ENCODE assay signal across 8 cellular contexts in genomic region chr6:30060634-30060981, GRCh38. TPM values are rescaled to one million over a fixed set of nuclear protein-coding genes. Genes with fewer than 3 reads are reported as not detected.
A peak's percentile ranks its signal among the peaks of the same experiment; 100 is the strongest.
DNase-seq lines count a peak whose midpoint lies in the region; ATAC-seq, FAIRE-seq and TF ChIP-seq lines count a peak whose summit lies in the region.

No MANE protein-coding gene starts in this region.

- peaks cover 4% of the 10 kb centered on the region for H3K4me1 Mint-ChIP-seq in endodermal cell

- peak overlapping the region; percentile 82 for H3K4me3 Mint-ChIP-seq in endodermal cell

- peak; percentile 34 for DNase-seq in NCI-H146 (lab: John Stamatoyannopoulos, UW)
- no peak for DNase-seq in NCI-H146 treated with DMSO at 0.1 percent for 48 hours (lab: John Stamatoyannopoulos, UW; ENCODE audit: unreplicated experiment)
- DNase-seq in SK-N-DZ (ENCODE audit: low spot score) = peak; percentile 22
- no peak for DNase-seq in endodermal cell
- DNase-seq in mucosa of descending colon = peak in 2 of 3 donors; percentile 54 to 58
- DNase-seq in urothelium cell line (ENCODE audit: low spot score) = peak; percentile 18
- no peak for DNase-seq in KBM-7

- no peak for TF ChIP-seq CTCF in endodermal cell (conservative IDR thresholded peaks at IDR 0.05)
- no peak for TF ChIP-seq CTCF in mucosa of descending colon (IDR thresholded peaks at IDR 0.05)

- WGBS in endodermal cell (ENCODE audit: insufficient coverage in 1 of 2, insufficient read length in 1 of 2), 2 experiments = 0% methylated on average over 6 to 20 of the region's 20 CpGs

- peak overlapping the region; percentile 84 for H3K9ac ChIP-seq in endodermal cell (ENCODE audit: extremely low read depth, low read length, poor library complexity, severe bottlenecking)

- peaks cover 14% of the 10 kb centered on the region for H3K36me3 Mint-ChIP-seq in endodermal cell (ENCODE audit: low read depth)

- ATAC-seq in HG02852 (IDR thresholded peaks at IDR 0.05; ENCODE audit: unreplicated experiment) = peak; percentile 23
- ATAC-seq in mucosa of descending colon = peak; percentile 10

- H3K27ac Mint-ChIP-seq in endodermal cell = peak overlapping the region; percentile 98

- in situ Hi-C loops in KBM-7 (cut with MboI; ENCODE audit: low pct_unique_long_range_greater_than_20kb, low sequenced_read_pairs) = no loop called here

- no peaks in the 10 kb centered on the region for H3K27me3 Mint-ChIP-seq in endodermal cell (ENCODE audit: insufficient read depth)

- no peaks in the 10 kb centered on the region for H3K27me3 ChIP-seq in endodermal cell (ENCODE audit: control insufficient read depth, insufficient read depth, low read length, poor library complexity, severe bottlenecking)

- no peak for FAIRE-seq in urothelium cell line (lab: Jason Lieb, UNC)

- H3K4me1 ChIP-seq in endodermal cell (ENCODE audit: control insufficient read depth, insufficient read depth, low read length) = peaks cover 2% of the 10 kb centered on the region
- H3K4me1 ChIP-seq in mucosa of descending colon (ENCODE audit: low read depth) = peaks cover 12% of the 10 kb centered on the region

- peaks cover 14% of the 10 kb centered on the region for H3K36me3 ChIP-seq in endodermal cell (ENCODE audit: control insufficient read depth, insufficient read depth, low read length)
- H3K36me3 ChIP-seq in mucosa of descending colon (ENCODE audit: low read depth) = no peaks in the 10 kb centered on the region

- H3K4me3 ChIP-seq in endodermal cell (ENCODE audit: low read length) (peak overlapping the region; percentile 98), mucosa of descending colon (peak overlapping the region; percentile 48)

- no peaks in the 10 kb centered on the region for H3K9me3 Mint-ChIP-seq in endodermal cell

- peak overlapping the region; percentile 27 for H3K27ac ChIP-seq in endodermal cell (ENCODE audit: low read depth, low read length)

- intact Hi-C loops in mucosa of descending colon (cut with DNase I, micrococcal nuclease) = no loop called here

- H3K9me3 ChIP-seq in endodermal cell (ENCODE audit: control insufficient read depth, low read length) (no peaks in the 10 kb centered on the region), mucosa of descending colon (no peaks in the 10 kb centered on the region)

RNA-seq across cellular contexts. Expression of gene POLR1H, which starts 0.5 kb away (rescaled TPM):
- 51.4 and 54.4 TPM in 2 replicates for polyA plus RNA-seq in SK-N-DZ (2014; cell fraction: cytosol; rRNA removed)
- 33.3 and 36.2 TPM in 2 replicates for polyA plus RNA-seq in SK-N-DZ (2014; cell fraction: nucleus; rRNA removed)
- total RNA-seq in endodermal cell = 10 to 100 TPM; 23.0 to 27.2 TPM
- 45.5 TPM for polyA plus RNA-seq in endodermal cell (2013, experiment 1 of 2)
- polyA plus RNA-seq in endodermal cell (2013, experiment 2 of 2) = 40.4 TPM
- total RNA-seq in mucosa of descending colon = 10 to 100 TPM; 22.4 to 31.7 (median 23.0) TPM

RNA-seq across cellular contexts. Expression of gene PPP1R11, which starts 6.4 kb away (rescaled TPM):
- polyA plus RNA-seq in SK-N-DZ (2014; cell fraction: cytosol; rRNA removed) = 35.4 and 42.7 TPM in 2 replicates
- 18.3 and 21.3 TPM in 2 replicates for polyA plus RNA-seq in SK-N-DZ (2014; cell fraction: nucleus; rRNA removed)
- total RNA-seq in endodermal cell (10 to 100 TPM; 32.4 to 35.2 TPM), mucosa of descending colon (100 to 1,000 TPM in 1 of 3 donors, 10 to 100 TPM in 2; 78.4 to 115 (median 82.4) TPM)
- 52.7 TPM for polyA plus RNA-seq in endodermal cell (2013, experiment 1 of 2)
- 47.4 TPM for polyA plus RNA-seq in endodermal cell (2013, experiment 2 of 2)

RNA-seq across cellular contexts. Expression of gene RNF39, which starts 15.0 kb away (rescaled TPM):
- 0.20 and 0.45 TPM in 2 replicates for polyA plus RNA-seq in SK-N-DZ (2014; cell fraction: cytosol; rRNA removed)
- 0.07 and 0.14 TPM in 2 replicates for polyA plus RNA-seq in SK-N-DZ (2014; cell fraction: nucleus; rRNA removed)
- total RNA-seq in endodermal cell (under 1 TPM in 1 of 2 donors, not detected in 1; 0.15 TPM), mucosa of descending colon (1 to 10 TPM in 1 of 3 donors, under 1 TPM in 1, not detected in 1; 0.87 to 2.5 TPM)
- not detected for polyA plus RNA-seq in endodermal cell (2013, experiment 1 of 2)
- polyA plus RNA-seq in endodermal cell (2013, experiment 2 of 2) = not detected

RNA-seq across cellular contexts. Expression of gene TRIM31, which starts 52.3 kb away (rescaled TPM):
- polyA plus RNA-seq in SK-N-DZ (2014; cell fraction: cytosol; rRNA removed) = not detected in 2 replicates
- polyA plus RNA-seq in SK-N-DZ (2014; cell fraction: nucleus; rRNA removed) = not detected in 2 replicates
- total RNA-seq in endodermal cell = not detected
- not detected for polyA plus RNA-seq in endodermal cell (2013, experiment 1 of 2)
- polyA plus RNA-seq in endodermal cell (2013, experiment 2 of 2) = not detected
- 100 to 1,000 TPM; 121 to 202 (median 182) TPM for total RNA-seq in mucosa of descending colon

Comparison
In these comparisons a context has a peak if more than half of its experiments do, and no peak if none do; other contexts are left out.
1. DNase-seq: peak in NCI-H146 (single experiment), SK-N-DZ (single experiment), mucosa of descending colon (2 of 3) and urothelium cell line (single experiment); none in NCI-H146 treated with DMSO at 0.1 percent for 48 hours (single experiment), endodermal cell (single experiment) and KBM-7 (single experiment).